In the genomic region with DNA sequence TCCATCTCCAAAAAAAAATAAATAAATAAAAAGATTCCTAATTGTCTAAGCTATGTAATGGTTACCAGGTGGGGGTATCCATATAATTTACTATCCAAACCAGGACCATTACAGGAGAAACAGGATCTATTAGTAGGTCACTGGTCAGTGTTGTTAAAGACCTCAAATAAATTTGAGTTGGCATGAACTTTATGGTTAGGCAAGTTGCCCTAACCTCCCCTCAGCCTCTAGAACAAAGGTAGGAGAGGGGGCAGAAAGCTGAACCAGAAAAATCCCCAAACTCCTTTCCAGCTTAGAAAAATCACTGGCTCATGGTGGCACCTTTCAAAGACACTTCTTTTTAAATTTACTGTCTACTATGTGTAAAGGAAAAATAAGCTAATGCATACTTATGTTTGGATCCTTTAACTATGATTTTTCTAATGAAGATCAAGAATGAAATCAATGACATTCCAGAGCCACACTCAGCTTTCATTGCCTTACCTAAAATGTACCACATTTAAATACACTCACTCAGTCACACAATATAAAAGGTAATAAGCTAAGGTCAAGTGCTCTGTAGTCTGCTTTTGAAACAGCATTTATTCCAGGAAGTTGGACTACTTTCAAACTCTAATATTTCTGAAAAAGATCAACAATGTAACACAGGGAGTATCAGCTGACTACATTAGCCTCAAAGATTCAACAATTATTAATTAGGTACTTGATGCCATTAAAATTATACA, we compare ENCODE assay signal across 28 cellular contexts. TPM values are rescaled to one million over a fixed set of nuclear protein-coding genes. Genes with fewer than 3 reads are reported as not detected.
DNase-seq lines count a peak whose midpoint lies in the region; ATAC-seq and TF ChIP-seq lines count a peak whose summit lies in the region.
"Had no signal": no experiment of that assay in that cellular context is flagged by ENCODE, and none has a peak within 500 bp of the region (broad histone marks: within the 10 kb centered on the region; RNA-seq: fewer than 3 reads in every experiment).

No MANE protein-coding gene starts in this region.

- H3K27ac ChIP-seq in thyroid gland: peak overlapping the region; percentile 11 to 20 (median 20)
- H3K27ac ChIP-seq: 22Rv1, colonic mucosa, esophagus squamous epithelium, heart right ventricle, right atrium auricular region, spleen had no signal

- H3K4me3 Mint-ChIP-seq in mesothelial cell of epicardium: no peak overlapping the region
- H3K4me3 Mint-ChIP-seq: activated naive CD4-positive, alpha-beta T cell treated with anti-CD3 and anti-CD28 coated beads for 36 hours; CD4-positive, alpha-beta T cell; GM23338; HFFc6; naive thymus-derived CD4-positive, alpha-beta T cell had no signal

- peaks cover 24% of the 10 kb centered on the region for H3K36me3 ChIP-seq in adipocyte (ENCODE audit: control insufficient read depth, insufficient read depth, low read length, severe bottlenecking)
- H3K36me3 ChIP-seq in thyroid gland: no peaks in the 10 kb centered on the region
- H3K36me3 ChIP-seq: colonic mucosa had no signal

- peak overlapping the region; percentile 83 for H3K27ac Mint-ChIP-seq in mesothelial cell of epicardium
- H3K27ac Mint-ChIP-seq: activated naive CD4-positive, alpha-beta T cell treated with anti-CD3 and anti-CD28 coated beads for 36 hours; CD4-positive, alpha-beta T cell; GM23338; HFFc6; naive thymus-derived CD4-positive, alpha-beta T cell had no signal

- no peaks in the 10 kb centered on the region for H3K27me3 Mint-ChIP-seq in mesothelial cell of epicardium (ENCODE audit: low read depth)
- H3K27me3 Mint-ChIP-seq: CD4-positive, alpha-beta T cell; naive thymus-derived CD4-positive, alpha-beta T cell had no signal

- intact Hi-C loops in thyroid gland (cut with DNase I): no loop called here

- H3K36me3 Mint-ChIP-seq in mesothelial cell of epicardium: peaks cover 44% of the 10 kb centered on the region

- peaks cover 31% of the 10 kb centered on the region for H3K4me1 ChIP-seq in adipocyte (ENCODE audit: control insufficient read depth, insufficient read depth, low read length)
- peaks cover 11 to 14% of the 10 kb centered on the region in 2 donors for H3K4me1 ChIP-seq in thyroid gland
- H3K4me1 ChIP-seq: colonic mucosa, right atrium auricular region had no signal

- H3K9ac ChIP-seq in adipocyte (ENCODE audit: low read length): no peak overlapping the region

- H3K9me3 ChIP-seq in adipocyte (ENCODE audit: control insufficient read depth, low read length): no peaks in the 10 kb centered on the region
- no peaks in the 10 kb centered on the region for H3K9me3 ChIP-seq in thyroid gland
- H3K9me3 ChIP-seq: colonic mucosa, esophagus squamous epithelium, heart right ventricle, right atrium auricular region, spleen had no signal

- H3K27me3 ChIP-seq in adipocyte (replicated peaks; ENCODE audit: control insufficient read depth, insufficient read depth, low read length) (no peaks in the 10 kb centered on the region), thyroid gland (no peaks in the 10 kb centered on the region)
- H3K27me3 ChIP-seq: colonic mucosa, esophagus squamous epithelium, heart right ventricle, right atrium auricular region, spleen had no signal

- TF ChIP-seq POLR2A in thyroid gland (IDR thresholded peaks at IDR 0.05): no peak

- no peak for ATAC-seq in GM21529 (IDR thresholded peaks at IDR 0.05; ENCODE audit: unreplicated experiment)
- ATAC-seq: GM23338; heart right ventricle; naive thymus-derived CD4-positive, alpha-beta T cell had no signal

- TF ChIP-seq CTCF in mesothelial cell of epicardium (IDR thresholded peaks at IDR 0.05; ENCODE audit: unreplicated experiment) (no peak), thyroid gland (IDR thresholded peaks at IDR 0.05) (no peak)

- H3K9me3 Mint-ChIP-seq in mesothelial cell of epicardium: peaks cover 4% of the 10 kb centered on the region
- H3K9me3 Mint-ChIP-seq: activated naive CD4-positive, alpha-beta T cell treated with anti-CD3 and anti-CD28 coated beads for 36 hours; CD4-positive, alpha-beta T cell; GM23338; HFFc6 had no signal

- peaks cover 4% of the 10 kb centered on the region for H3K4me1 Mint-ChIP-seq in mesothelial cell of epicardium
- H3K4me1 Mint-ChIP-seq: GM23338 had no signal

- H3K4me3 ChIP-seq in adipocyte (ENCODE audit: low read length): peak overlapping the region; percentile 47
- no peak overlapping the region for H3K4me3 ChIP-seq in thyroid gland (replicated peaks in 1 of 3)
- H3K4me3 ChIP-seq: colonic mucosa, esophagus squamous epithelium, GM23338, heart right ventricle, right atrium auricular region, spleen had no signal

- DNase-seq in NCI-H2029 treated with DMSO at 0.1 percent for 48 hours (lab: John Stamatoyannopoulos, UW) (peak; percentile 37), NCI-H2029 (lab: John Stamatoyannopoulos, UW) (no peak), adipocyte (ENCODE audit: low read depth) (no peak), mesothelial cell of epicardium (ENCODE audit: low spot score in 2 of 2, unreplicated experiment in 2 of 2) (no peak), thyroid gland (no peak), NCI-H526 treated with DMSO at 0.1 percent for 48 hours (lab: John Stamatoyannopoulos, UW) (no peak), COLO668 (lab: John Stamatoyannopoulos, UW; ENCODE audit: unreplicated experiment) (no peak)
- DNase-seq: activated CD4-positive, alpha-beta T cell treated with anti-CD3 and anti-CD28 coated beads, Interleukin-2, amount 50 U/mL, for 1 hour; activated naive CD4-positive, alpha-beta T cell treated with anti-CD3 and anti-CD28 coated beads for 36 hours; CD4-positive, alpha-beta T cell; colonic mucosa; DMS 273 treated with DMSO at 0.1 percent for 48 hours; esophagus squamous epithelium; foreskin melanocyte; heart right ventricle; HFFc6; Kasumi-1; naive thymus-derived CD4-positive, alpha-beta T cell; NCI-H1694; NCI-H2171 treated with DMSO at 0.1 percent for 48 hours; NCI-H526; spleen; substantia nigra; T1000 had no signal

RNA-seq across cellular contexts. Expression of gene EIF4G3, which starts 13.8 kb away (rescaled TPM):
- 102 to 106 TPM (median 104 TPM) in 3 replicates for total RNA-seq in mesothelial cell of epicardium
- 100 to 1,000 TPM in 3 of 4 donors, 10 to 100 TPM in 1; 68.9 to 110 (median 104) TPM for total RNA-seq in thyroid gland
